ENCODE assay signal across 15 cellular contexts in genomic region chr2:61713457-61713856, GRCh38.
DNase-seq lines count a peak whose midpoint lies in the region; ATAC-seq and TF ChIP-seq lines count a peak whose summit lies in the region.
"Had no signal": no experiment of that assay in that cellular context is flagged by ENCODE, and none has a peak within 500 bp of the region (broad histone marks: within the 10 kb centered on the region; RNA-seq: fewer than 3 reads in every experiment).

No MANE protein-coding gene starts in this region.

- ATAC-seq in Right ventricle myocardium superior (ENCODE audit: poor library complexity), result peak; percentile 70
- peak; percentile 67 for ATAC-seq in left lobe of liver
- ATAC-seq in gastrocnemius medialis, result peak; percentile 19 to 51
- no peak for ATAC-seq in HG03280 (IDR thresholded peaks at IDR 0.05; ENCODE audit: unreplicated experiment)
- ATAC-seq in HG02938 (IDR thresholded peaks at IDR 0.05; ENCODE audit: unreplicated experiment), result no peak
- ATAC-seq in GM21786 (IDR thresholded peaks at IDR 0.05; ENCODE audit: unreplicated experiment), result no peak
- ATAC-seq: A549 had no signal

- TF ChIP-seq CTCF in gastrocnemius medialis (IDR thresholded peaks at IDR 0.05 in 4 of 5, conservative IDR thresholded peaks at IDR 0.05 in 1 of 5), result no peak

- peak overlapping the region; percentile 21 for H3K9ac ChIP-seq in NT2/D1 (ENCODE audit: insufficient read length, low read depth)
- H3K9ac ChIP-seq: SK-N-SH had no signal

- H3K9me3 ChIP-seq in NT2/D1 (ENCODE audit: insufficient read depth, low read length) (no peaks in the 10 kb centered on the region), gastrocnemius medialis (no peaks in the 10 kb centered on the region)
- H3K9me3 ChIP-seq: A549, HAP-1, SK-N-SH had no signal

- intact Hi-C loops in Right ventricle myocardium superior (cut with DNase I), result loop anchor here (5.0 kb wide), 1 partner anchor 49 kb away; no protein-coding TSS in a partner anchor
- intact Hi-C loops in gastrocnemius medialis (cut with DNase I; ENCODE audit: low total_unique reads), result no loop called here

- H3K4me1 ChIP-seq in NT2/D1 (ENCODE audit: insufficient read depth, insufficient read length) (no peaks in the 10 kb centered on the region), gastrocnemius medialis (peaks cover 26 to 45% of the 10 kb centered on the region in 2 donors)
- H3K4me1 ChIP-seq: HAP-1 had no signal

- H3K27ac ChIP-seq in gastrocnemius medialis, result peak overlapping the region; percentile 81 to 93 (median 92)

- H3K27me3 ChIP-seq in NT2/D1 (ENCODE audit: insufficient read depth, insufficient read length), result no peaks in the 10 kb centered on the region
- no peaks in the 10 kb centered on the region for H3K27me3 ChIP-seq in gastrocnemius medialis

- H3K4me3 ChIP-seq in NT2/D1 (ENCODE audit: insufficient read length, low read depth) (no peak overlapping the region), gastrocnemius medialis (no peak overlapping the region)
- H3K4me3 ChIP-seq: A549, HAP-1 had no signal

- H3K36me3 ChIP-seq in NT2/D1 (ENCODE audit: insufficient read depth, insufficient read length, low read length), result no peaks in the 10 kb centered on the region
- H3K36me3 ChIP-seq in gastrocnemius medialis, result no peaks in the 10 kb centered on the region
- H3K36me3 ChIP-seq: HAP-1 had no signal

- in situ Hi-C loops in gastrocnemius medialis (cut with MboI; ENCODE audit: low sequenced_read_pairs in 4 of 4), result no loop called here

- no peak for DNase-seq in NT2/D1 (ENCODE audit: low read depth, low spot score)
- no peak for DNase-seq in Right ventricle myocardium superior
- DNase-seq in left lobe of liver (ENCODE audit: low spot score), result peak; percentile 51
- no peak for DNase-seq in gastrocnemius medialis
- DNase-seq: CD4-positive, alpha-beta T cell; KBM-7; NCI-H1105; NCI-H2081; SHP77 treated with DMSO at 0.1 percent for 48 hours; SK-N-SH had no signal

- TF ChIP-seq POLR2A in gastrocnemius medialis (IDR thresholded peaks at IDR 0.05), result no peak

Comparison
In these comparisons a context has a peak if more than half of its experiments do, and no peak if none do; other contexts are left out.
1. ATAC-seq: peak in Right ventricle myocardium superior (single experiment), left lobe of liver (single experiment) and gastrocnemius medialis (2 of 2); none in HG03280 (single experiment), HG02938 (single experiment) and GM21786 (single experiment).